Comparison of ENCODE assay signal across 17 cellular contexts in the genomic region with DNA sequence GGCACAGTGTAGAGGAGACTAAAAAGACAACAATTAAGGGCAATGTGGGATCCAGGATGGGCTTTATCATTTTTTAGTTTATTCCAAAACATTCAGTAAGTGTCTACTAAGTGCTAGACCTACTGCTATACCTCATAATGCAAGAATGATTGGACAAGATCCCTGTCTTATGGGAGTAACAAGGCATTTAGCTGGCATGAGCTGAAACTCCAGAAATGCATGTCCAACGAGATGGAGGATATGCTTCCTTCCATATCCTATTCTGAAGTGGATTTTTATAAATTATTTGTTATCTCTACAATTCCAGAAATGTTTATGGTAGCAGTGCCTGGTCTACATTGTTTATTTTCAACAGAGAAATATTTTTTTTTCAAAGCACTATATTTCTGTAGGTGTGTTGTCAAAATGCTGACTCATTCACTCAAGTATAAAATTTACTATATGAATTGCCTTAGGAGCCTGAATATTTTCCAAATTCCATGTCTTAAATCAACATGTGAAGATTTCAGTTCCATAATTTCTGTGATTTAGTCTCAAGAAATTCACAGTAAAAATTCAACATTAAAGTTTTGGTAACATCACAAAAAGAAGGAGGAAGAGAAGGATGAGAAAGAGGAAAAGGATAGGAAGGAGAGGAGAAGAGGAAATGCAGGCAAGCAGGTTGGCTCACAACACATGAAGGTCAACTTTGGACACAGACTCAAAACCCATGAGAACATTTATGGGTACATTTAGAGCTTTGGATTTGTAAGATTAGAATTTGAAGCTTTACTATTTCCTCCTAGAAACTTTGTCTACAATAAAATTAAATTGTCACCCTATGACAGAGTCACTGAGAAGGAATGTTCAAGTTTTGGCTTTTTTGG.
DNase-seq lines count a peak whose midpoint lies in the region; ATAC-seq, FAIRE-seq and TF ChIP-seq lines count a peak whose summit lies in the region.
"Had no signal": no experiment of that assay in that cellular context is flagged by ENCODE, and none has a peak within 500 bp of the region (broad histone marks: within the 10 kb centered on the region; RNA-seq: fewer than 3 reads in every experiment).

No MANE protein-coding gene starts in this region.

- no peak for ATAC-seq in activated CD8-positive, alpha-beta T cell treated with anti-CD3 and anti-CD28 coated beads, Interleukin-2, amount 10 ng/mL, durations not matched to agents 7 days and 5 days
- ATAC-seq: activated CD8-positive, alpha-beta memory T cell treated with anti-CD3 and anti-CD28 coated beads, Interleukin-2, amount 10 ng/mL, durations not matched to agents 7 days and 5 days; esophagus mucosa; heart right ventricle had no signal

- no peaks in the 10 kb centered on the region for H3K9me3 Mint-ChIP-seq in osteocyte (ENCODE audit: unreplicated experiment)
- no peaks in the 10 kb centered on the region for H3K9me3 Mint-ChIP-seq in activated CD8-positive, alpha-beta T cell treated with anti-CD3 and anti-CD28 coated beads, Interleukin-2, amount 10 ng/mL, durations not matched to agents 7 days and 5 days (ENCODE audit: insufficient read depth)
- H3K9me3 Mint-ChIP-seq: stimulated activated naive CD8-positive, alpha-beta T cell treated with anti-CD3 and anti-CD28 coated beads, Interleukin-15, Interleukin-2, amounts not matched to agents 100 ng/mL and 50 ng/mL, for 24 hours had no signal

- TF ChIP-seq CTCF in endothelial cell of umbilical vein (IDR thresholded peaks at IDR 0.05; ENCODE audit: extremely low read depth in 1 of 2, insufficient read depth in 1 of 2, low read depth in 1 of 2, low read length in 2 of 2) (no peak), osteocyte (IDR thresholded peaks at IDR 0.05) (no peak)

- H3K4me3 ChIP-seq in endothelial cell of umbilical vein (replicated peaks in 1 of 3; ENCODE audit: insufficient read depth in 1 of 3, low read depth in 1 of 3, low read length in 3 of 3) (no peak overlapping the region), SJCRH30 (no peak overlapping the region)
- H3K4me3 ChIP-seq: heart right ventricle had no signal

- H4K20me1 ChIP-seq in endothelial cell of umbilical vein (replicated peaks; ENCODE audit: control insufficient read depth, extremely low read depth, insufficient read depth, low read length) = no peaks in the 10 kb centered on the region

- TF ChIP-seq POLR2A in endothelial cell of umbilical vein (IDR thresholded peaks at IDR 0.05; ENCODE audit: low read depth, low read length) = no peak

- H3K4me2 ChIP-seq in endothelial cell of umbilical vein (ENCODE audit: insufficient read depth, low read length) = no peak overlapping the region

- H3K36me3 Mint-ChIP-seq in osteocyte (ENCODE audit: unreplicated experiment) = peaks cover 2% of the 10 kb centered on the region
- H3K36me3 Mint-ChIP-seq in activated CD8-positive, alpha-beta T cell treated with anti-CD3 and anti-CD28 coated beads, Interleukin-2, amount 10 ng/mL, durations not matched to agents 7 days and 5 days (ENCODE audit: low read depth) = no peaks in the 10 kb centered on the region
- H3K36me3 Mint-ChIP-seq: activated CD8-positive, alpha-beta memory T cell treated with anti-CD3 and anti-CD28 coated beads, Interleukin-2, amount 10 ng/mL, durations not matched to agents 7 days and 5 days had no signal

- H3K79me2 ChIP-seq in endothelial cell of umbilical vein (ENCODE audit: control insufficient read depth, insufficient read depth, low read length) = no peaks in the 10 kb centered on the region

- intact Hi-C loops in endothelial cell of umbilical vein (cut with micrococcal nuclease) = no loop called here

- H3K27me3 Mint-ChIP-seq in osteocyte (ENCODE audit: unreplicated experiment) = no peaks in the 10 kb centered on the region
- no peaks in the 10 kb centered on the region for H3K27me3 Mint-ChIP-seq in activated CD8-positive, alpha-beta T cell treated with anti-CD3 and anti-CD28 coated beads, Interleukin-2, amount 10 ng/mL, durations not matched to agents 7 days and 5 days (ENCODE audit: low read depth)

- H3K9ac ChIP-seq in endothelial cell of umbilical vein (replicated peaks; ENCODE audit: extremely low read depth, insufficient read depth, low read length) = no peak overlapping the region

- no TSS peak for BruUV-seq in endothelial cell of umbilical vein (replicated peaks; lab: Mats Ljungman, UMichigan)

- H3K27ac ChIP-seq in endothelial cell of umbilical vein (ENCODE audit: insufficient read depth, low read depth, low read length) = no peak overlapping the region
- H3K27ac ChIP-seq in SJCRH30 = no peak overlapping the region
- H3K27ac ChIP-seq: heart right ventricle had no signal

- peak overlapping the region; percentile 49 for H3K4me3 Mint-ChIP-seq in osteocyte (ENCODE audit: unreplicated experiment)
- no peak overlapping the region for H3K4me3 Mint-ChIP-seq in activated CD8-positive, alpha-beta T cell treated with anti-CD3 and anti-CD28 coated beads, Interleukin-2, amount 10 ng/mL, durations not matched to agents 7 days and 5 days
- H3K4me3 Mint-ChIP-seq: activated CD8-positive, alpha-beta memory T cell treated with anti-CD3 and anti-CD28 coated beads, Interleukin-2, amount 10 ng/mL, durations not matched to agents 7 days and 5 days; stimulated activated naive CD8-positive, alpha-beta T cell treated with anti-CD3 and anti-CD28 coated beads, Interleukin-15, Interleukin-2, amounts not matched to agents 100 ng/mL and 50 ng/mL, for 24 hours had no signal

- DNase-seq in EL (peak; percentile 18), LoVo (ENCODE audit: low spot score) (peak; percentile 26), endothelial cell of umbilical vein (ENCODE audit: low read depth, low spot score) (no peak), osteocyte (ENCODE audit: extremely low spot score, unreplicated experiment) (no peak), OCI-M2 (lab: John Stamatoyannopoulos, UW; ENCODE audit: unreplicated experiment) (no peak), SKM-1 treated with dmso at 0.1 percent for 144 hours (lab: John Stamatoyannopoulos, UW; ENCODE audit: unreplicated experiment) (no peak), SJCRH30 (no peak)
- DNase-seq in activated CD8-positive, alpha-beta T cell treated with anti-CD3 and anti-CD28 coated beads, Interleukin-2, amount 10 ng/mL, durations not matched to agents 7 days and 5 days = no peak
- DNase-seq: activated CD4-positive, CD25-positive, alpha-beta regulatory T cell; activated CD8-positive, alpha-beta memory T cell treated with anti-CD3 and anti-CD28 coated beads, Interleukin-2, amount 10 ng/mL, durations not matched to agents 7 days and 5 days; activated gamma-delta T cell treated with Interleukin-2 at 50 U/mL for 16 hours; DMS153; heart right ventricle; MV-4-11; NCI-H2081 had no signal

- no peaks in the 10 kb centered on the region for H3K27me3 ChIP-seq in endothelial cell of umbilical vein (ENCODE audit: control insufficient read depth in 2 of 2, insufficient read depth in 2 of 2, low read length in 2 of 2)
- no peaks in the 10 kb centered on the region for H3K27me3 ChIP-seq in SJCRH30
- H3K27me3 ChIP-seq: heart right ventricle had no signal

- H3K36me3 ChIP-seq in endothelial cell of umbilical vein (ENCODE audit: control insufficient read depth in 2 of 2, extremely low read depth in 1 of 2, insufficient read depth in 2 of 2, low read length in 2 of 2) (no peaks in the 10 kb centered on the region), SJCRH30 (no peaks in the 10 kb centered on the region)
- H3K36me3 ChIP-seq: heart right ventricle had no signal

- no peaks in the 10 kb centered on the region for H3K9me1 ChIP-seq in endothelial cell of umbilical vein (replicated peaks; ENCODE audit: control insufficient read depth, extremely low read depth, insufficient read depth, low read length)

- H3K4me1 Mint-ChIP-seq in osteocyte (ENCODE audit: unreplicated experiment) = peaks cover 73% of the 10 kb centered on the region
- H3K4me1 Mint-ChIP-seq in activated CD8-positive, alpha-beta T cell treated with anti-CD3 and anti-CD28 coated beads, Interleukin-2, amount 10 ng/mL, durations not matched to agents 7 days and 5 days (ENCODE audit: low read depth) = no peaks in the 10 kb centered on the region
- H3K4me1 Mint-ChIP-seq: activated CD8-positive, alpha-beta memory T cell treated with anti-CD3 and anti-CD28 coated beads, Interleukin-2, amount 10 ng/mL, durations not matched to agents 7 days and 5 days had no signal

- H3K4me1 ChIP-seq in endothelial cell of umbilical vein (ENCODE audit: control insufficient read depth, extremely low read depth, insufficient read depth, low read length) (peaks cover 5% of the 10 kb centered on the region), SJCRH30 (no peaks in the 10 kb centered on the region)
- H3K4me1 ChIP-seq: heart right ventricle had no signal

- H3K27ac Mint-ChIP-seq in osteocyte (ENCODE audit: unreplicated experiment) = peak overlapping the region; percentile 98
- H3K27ac Mint-ChIP-seq in activated CD8-positive, alpha-beta T cell treated with anti-CD3 and anti-CD28 coated beads, Interleukin-2, amount 10 ng/mL, durations not matched to agents 7 days and 5 days = no peak overlapping the region
- H3K27ac Mint-ChIP-seq: activated CD8-positive, alpha-beta memory T cell treated with anti-CD3 and anti-CD28 coated beads, Interleukin-2, amount 10 ng/mL, durations not matched to agents 7 days and 5 days; stimulated activated naive CD8-positive, alpha-beta T cell treated with anti-CD3 and anti-CD28 coated beads, Interleukin-15, Interleukin-2, amounts not matched to agents 100 ng/mL and 50 ng/mL, for 24 hours had no signal

- POLR2A ChIA-PET in endothelial cell of umbilical vein (lab: Charles Lee) = no interaction called here
- POLR2A ChIA-PET in activated CD8-positive, alpha-beta T cell treated with anti-CD3 and anti-CD28 coated beads, Interleukin-2, amount 10 ng/mL, durations not matched to agents 7 days and 5 days (lab: Charles Lee) = no interaction called here

- H3K9me3 ChIP-seq in endothelial cell of umbilical vein (replicated peaks; ENCODE audit: control insufficient read depth, insufficient read depth, low read length) (no peaks in the 10 kb centered on the region), SJCRH30 (replicated peaks) (no peaks in the 10 kb centered on the region)
- H3K9me3 ChIP-seq: heart right ventricle had no signal

- dilution Hi-C loops in endothelial cell of umbilical vein (cut with MboI; ENCODE audit: extremely low pct_ligation_motif_present, low sequenced_read_pairs) = no loop called here

- CTCF ChIA-PET in endothelial cell of umbilical vein (lab: Charles Lee) = interaction anchor here (1.0 to 1.3 kb wide), 2 partner anchors 64 to 67 kb away, joined by 3 read pairs; no protein-coding TSS in a partner anchor
- CTCF ChIA-PET in activated CD8-positive, alpha-beta T cell treated with anti-CD3 and anti-CD28 coated beads, Interleukin-2, amount 10 ng/mL, durations not matched to agents 7 days and 5 days (lab: Charles Lee) = no interaction called here

- no peak for FAIRE-seq in endothelial cell of umbilical vein (lab: Jason Lieb, UNC)

- peak overlapping the region; percentile 54 for H2AFZ ChIP-seq in endothelial cell of umbilical vein (ENCODE audit: low read depth, low read length)

TF ChIP-seq in endothelial cell of umbilical vein, 7 proteins besides CTCF, POLR2A, EP300 and RAD21 (continues in another document):
- TF ChIP-seq FOS (IDR thresholded peaks at IDR 0.05; ENCODE audit: borderline replicate concordance, insufficient read depth, low read length) = no peak
- TF ChIP-seq, protein P1, sequence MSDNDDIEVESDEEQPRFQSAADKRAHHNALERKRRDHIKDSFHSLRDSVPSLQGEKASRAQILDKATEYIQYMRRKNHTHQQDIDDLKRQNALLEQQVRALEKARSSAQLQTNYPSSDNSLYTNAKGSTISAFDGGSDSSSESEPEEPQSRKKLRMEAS (IDR thresholded peaks at IDR 0.05; ENCODE audit: insufficient read depth, insufficient read length) = no peak

Comparison
In these comparisons a context has a peak if more than half of its experiments do, and no peak if none do; other contexts are left out.
1. DNase-seq: peak in EL (single experiment) and LoVo (single experiment); none in endothelial cell of umbilical vein (single experiment), osteocyte (single experiment), OCI-M2 (single experiment), SKM-1 treated with dmso at 0.1 percent for 144 hours (single experiment), activated CD8-positive, alpha-beta T cell treated with anti-CD3 and anti-CD28 coated beads, Interleukin-2, amount 10 ng/mL, durations not matched to agents 7 days and 5 days (single experiment) and SJCRH30 (0 of 2).